In genomic region chr14:93475471-93475870, GRCh38 we compare ENCODE assay signal across 6 cellular contexts. TPM values are rescaled to one million over a fixed set of nuclear protein-coding genes. Genes with fewer than 3 reads are reported as not detected.
"Had no signal": no experiment of that assay in that cellular context is flagged by ENCODE, and none has a peak within 500 bp of the region (broad histone marks: within the 10 kb centered on the region; RNA-seq: fewer than 3 reads in every experiment).

No MANE protein-coding gene starts in this region.

- H3K9me3 Mint-ChIP-seq: H9 had no signal

- ATAC-seq: K562 had no signal

- H3K9ac ChIP-seq: GM23248 had no signal

- H3K4me3 ChIP-seq: GM23248, K562 had no signal

- H3K27ac ChIP-seq: GM23248 had no signal

- H3K27ac Mint-ChIP-seq: H9 had no signal

- DNase-seq: GM23248, H9, HCEC 1CT, IMR-90 had no signal

- H3K4me3 Mint-ChIP-seq: H9 had no signal

- H2AFZ ChIP-seq: GM23248 had no signal

RNA-seq across cellular contexts. Expression of gene UNC79, which starts 44.7 kb away (rescaled TPM):
- total RNA-seq: GM23248, HT-29 had no signal
